7 cellular contexts compared by ENCODE assay signal in genomic region chr9:129109504-129109903, GRCh38. TPM values are rescaled to one million over a fixed set of nuclear protein-coding genes. Genes with fewer than 3 reads are reported as not detected.
DNase-seq lines count a peak whose midpoint lies in the region; ATAC-seq, FAIRE-seq and TF ChIP-seq lines count a peak whose summit lies in the region.

No MANE protein-coding gene starts in this region.

- peaks cover 2 to 30% of the 10 kb centered on the region in 2 donors for H3K4me1 ChIP-seq in esophagus (ENCODE audit: control insufficient read depth in 2 of 2, insufficient read depth in 2 of 2, low read length in 1 of 2)
- peaks cover 8 to 31% (median 21%) of the 10 kb centered on the region in 3 donors for H3K4me1 ChIP-seq in pancreas

- H3K9me3 ChIP-seq in esophagus (ENCODE audit: control insufficient read depth in 2 of 2, insufficient read depth in 1 of 2, low read depth in 1 of 2, low read length in 1 of 2) (no peaks in the 10 kb centered on the region), pancreas (no peaks in the 10 kb centered on the region)

- no peak for FAIRE-seq in pancreas (lab: Jason Lieb, UNC)

- peak overlapping the region; percentile 90 for H3K4me3 Mint-ChIP-seq in HFFc6
- peak overlapping the region; percentile 80 for H3K4me3 Mint-ChIP-seq in T-helper 1 cell treated with Interleukin-12 subunit alpha and Interleukin-12 subunit beta and Interleukin-4 antibody, amounts not matched to agents 30 μg/mL and 1 μg/mL, for 36 hours

- peaks cover 5% of the 10 kb centered on the region; the same call in 1 of the 2 replicates for H3K36me3 Mint-ChIP-seq in HFFc6 (ENCODE audit: low read depth)
- H3K36me3 Mint-ChIP-seq in T-helper 1 cell treated with Interleukin-12 subunit alpha and Interleukin-12 subunit beta and Interleukin-4 antibody, amounts not matched to agents 30 μg/mL and 1 μg/mL, for 36 hours (ENCODE audit: low read depth) = no peaks in the 10 kb centered on the region

- H3K27me3 ChIP-seq in esophagus (ENCODE audit: control insufficient read depth in 1 of 2, insufficient read depth in 2 of 2, low read length in 2 of 2) (no peaks in the 10 kb centered on the region), pancreas (no peaks in the 10 kb centered on the region)

- 41 to 42% methylated on average over 7 of the region's 7 CpGs for WGBS in esophagus, 2 donors
- WGBS in pancreas, 2 donors = 23 to 36% methylated on average over 7 of the region's 7 CpGs

- ATAC-seq in pancreas (peak in 2 of 4 donors; percentile 1 to 4), GM18867 (IDR thresholded peaks at IDR 0.05; ENCODE audit: unreplicated experiment) (no peak), GM19455 (IDR thresholded peaks at IDR 0.05; ENCODE audit: unreplicated experiment) (no peak), GM21529 (IDR thresholded peaks at IDR 0.05; ENCODE audit: unreplicated experiment) (no peak)

- H3K4me3 ChIP-seq in esophagus (ENCODE audit: low read depth in 1 of 2, low read length in 2 of 2) (peak overlapping the region; percentile 3 to 65), pancreas (peak overlapping the region in 3 of 4 donors; percentile 67 to 95 (median 93))

- TF ChIP-seq CTCF in HFFc6 (IDR thresholded peaks at IDR 0.05) = no peak
- TF ChIP-seq CTCF in pancreas (IDR thresholded peaks at IDR 0.05) = no peak

- peak overlapping the region; percentile 67; the same call in 1 of the 2 replicates for H3K27ac Mint-ChIP-seq in HFFc6
- H3K27ac Mint-ChIP-seq in T-helper 1 cell treated with Interleukin-12 subunit alpha and Interleukin-12 subunit beta and Interleukin-4 antibody, amounts not matched to agents 30 μg/mL and 1 μg/mL, for 36 hours = peak overlapping the region; percentile 50

- intact Hi-C loops in pancreas (cut with DNase I) = no loop called here

- H3K36me3 ChIP-seq in esophagus (ENCODE audit: control insufficient read depth in 2 of 2, insufficient read depth in 2 of 2, low read length in 1 of 2) (peaks cover 0 to 20% of the 10 kb centered on the region in 2 donors), pancreas (peaks cover 0 to 3% (median 0%) of the 10 kb centered on the region in 3 donors)

- H3K4me1 Mint-ChIP-seq in HFFc6 (ENCODE audit: low read depth) = peaks cover 21% of the 10 kb centered on the region
- peaks cover 18% of the 10 kb centered on the region for H3K4me1 Mint-ChIP-seq in T-helper 1 cell treated with Interleukin-12 subunit alpha and Interleukin-12 subunit beta and Interleukin-4 antibody, amounts not matched to agents 30 μg/mL and 1 μg/mL, for 36 hours (ENCODE audit: low read depth)

- H3K27ac ChIP-seq in esophagus (ENCODE audit: low read depth in 2 of 2, low read length in 1 of 2) = peak overlapping the region; percentile 57 to 74
- peak overlapping the region in 2 of 4 donors; percentile 97 for H3K27ac ChIP-seq in pancreas

- H3K27me3 Mint-ChIP-seq in HFFc6 (ENCODE audit: insufficient read depth) = no peaks in the 10 kb centered on the region
- no peaks in the 10 kb centered on the region for H3K27me3 Mint-ChIP-seq in T-helper 1 cell treated with Interleukin-12 subunit alpha and Interleukin-12 subunit beta and Interleukin-4 antibody, amounts not matched to agents 30 μg/mL and 1 μg/mL, for 36 hours (ENCODE audit: low read depth)

- no peaks in the 10 kb centered on the region for H3K9me3 Mint-ChIP-seq in HFFc6
- no peaks in the 10 kb centered on the region for H3K9me3 Mint-ChIP-seq in T-helper 1 cell treated with Interleukin-12 subunit alpha and Interleukin-12 subunit beta and Interleukin-4 antibody, amounts not matched to agents 30 μg/mL and 1 μg/mL, for 36 hours

- DNase-seq in HFFc6 (peak; percentile 20), pancreas (peak in 5 of 6 donors; percentile 41 to 72 (median 50))

RNA-seq across cellular contexts. Expression of gene CRAT, which starts 1.1 kb away (rescaled TPM):
- total RNA-seq in HFFc6 (2021; fragmentation: NEBNext Ultra II Directional; extraction: Animal tissue kit (Norgen Biotek cat#: 25700)) = 10 to 100 TPM; 35.5 to 50.2 (median 42.6) TPM
- 10 to 100 TPM; 26.6 to 36.7 TPM for polyA plus RNA-seq in esophagus
- 100 to 1,000 TPM in 1 of 6 donors, 10 to 100 TPM in 5; 44.4 to 131 (median 79.2) TPM for total RNA-seq in pancreas
- polyA plus RNA-seq in pancreas = 10 to 100 TPM; 30.3 to 57.2 TPM

RNA-seq across cellular contexts. Expression of gene PTPA, which starts 1.7 kb away (rescaled TPM):
- 100 to 1,000 TPM; 153 to 170 (median 162) TPM for total RNA-seq in HFFc6 (2021; fragmentation: NEBNext Ultra II Directional; extraction: Animal tissue kit (Norgen Biotek cat#: 25700))
- polyA plus RNA-seq in esophagus (100 to 1,000 TPM in 1 of 2 donors, 10 to 100 TPM in 1; 80.0 to 126 TPM), pancreas (10 to 100 TPM; 43.8 to 61.8 TPM)
- 10 to 100 TPM; 32.7 to 71.4 (median 42.1) TPM for total RNA-seq in pancreas

RNA-seq across cellular contexts. Expression of gene DOLPP1, which starts 28.6 kb away (rescaled TPM):
- 10 to 100 TPM; 13.9 to 20.8 (median 15.6) TPM for total RNA-seq in HFFc6 (2021; fragmentation: NEBNext Ultra II Directional; extraction: Animal tissue kit (Norgen Biotek cat#: 25700))
- polyA plus RNA-seq in esophagus (10 to 100 TPM; 11.4 to 16.5 TPM), pancreas (1 to 10 TPM; 6.2 to 7.1 TPM)
- 10 to 100 TPM in 1 of 6 donors, 1 to 10 TPM in 5; 4.2 to 10.5 (median 7.4) TPM for total RNA-seq in pancreas
